17 cellular contexts compared by ENCODE assay signal in genomic region chr7:40213291-40213690, GRCh38.
DNase-seq lines count a peak whose midpoint lies in the region; ATAC-seq, FAIRE-seq and TF ChIP-seq lines count a peak whose summit lies in the region.
"Had no signal": no experiment of that assay in that cellular context is flagged by ENCODE, and none has a peak within 500 bp of the region (broad histone marks: within the 10 kb centered on the region; RNA-seq: fewer than 3 reads in every experiment).

No MANE protein-coding gene starts in this region.

- CTCF ChIA-PET in K562 (lab: Yijun Ruan, JAX; ENCODE audit: low intra/inter-chr PET ratio) (no interaction called here), endothelial cell of umbilical vein (lab: Charles Lee) (no interaction called here)

- BruUV-seq in K562 (replicated peaks; lab: Mats Ljungman, UMichigan) (no TSS peak), endothelial cell of umbilical vein (replicated peaks; lab: Mats Ljungman, UMichigan) (no TSS peak)

- H3K27me3 Mint-ChIP-seq in GM23338 (ENCODE audit: insufficient read depth, low read depth, poor library complexity) = no peaks in the 10 kb centered on the region
- H3K27me3 Mint-ChIP-seq: CD4-positive, CD25-positive, alpha-beta regulatory T cell; CD8-positive, alpha-beta memory T cell had no signal

- intact Hi-C loops in K562 (cut with micrococcal nuclease) (no loop called here), endothelial cell of umbilical vein (cut with micrococcal nuclease) (no loop called here)

- H3K9ac ChIP-seq in K562 (ENCODE audit: insufficient read depth in 1 of 2, low read depth in 2 of 2, low read length in 2 of 2) = no peak overlapping the region
- no peak overlapping the region for H3K9ac ChIP-seq in endothelial cell of umbilical vein (replicated peaks; ENCODE audit: extremely low read depth, insufficient read depth, low read length)
- H3K9ac ChIP-seq in smooth muscle cell (ENCODE audit: low read depth) = no peak overlapping the region

- TF ChIP-seq POLR2A in K562 (conservative IDR thresholded peaks at IDR 0.05) (no peak), endothelial cell of umbilical vein (IDR thresholded peaks at IDR 0.05; ENCODE audit: low read depth, low read length) (no peak)

- H3K9me3 ChIP-seq in K562 (replicated peaks; ENCODE audit: control insufficient read depth, insufficient read depth, low read depth, low read length) = no peaks in the 10 kb centered on the region
- no peaks in the 10 kb centered on the region for H3K9me3 ChIP-seq in endothelial cell of umbilical vein (replicated peaks; ENCODE audit: control insufficient read depth, insufficient read depth, low read length)
- no peaks in the 10 kb centered on the region for H3K9me3 ChIP-seq in smooth muscle cell (replicated peaks; ENCODE audit: low read depth)
- H3K9me3 ChIP-seq: BE2C had no signal

- H3K9me1 ChIP-seq in K562 (ENCODE audit: control insufficient read depth, insufficient read depth, low read length) (no peaks in the 10 kb centered on the region), endothelial cell of umbilical vein (replicated peaks; ENCODE audit: control insufficient read depth, extremely low read depth, insufficient read depth, low read length) (no peaks in the 10 kb centered on the region)

- TF ChIP-seq CTCF in GM23338 (conservative IDR thresholded peaks at IDR 0.05; ENCODE audit: low read depth in 2 of 2) = no peak
- no peak for TF ChIP-seq CTCF in K562 (IDR thresholded peaks at IDR 0.05 in 2 of 3, conservative IDR thresholded peaks at IDR 0.05 in 1 of 3; ENCODE audit: insufficient read depth in 2 of 3, low read depth in 1 of 3, low read length in 3 of 3)
- TF ChIP-seq CTCF in endothelial cell of umbilical vein (IDR thresholded peaks at IDR 0.05; ENCODE audit: extremely low read depth in 1 of 2, insufficient read depth in 1 of 2, low read depth in 1 of 2, low read length in 2 of 2) = no peak
- no peak for TF ChIP-seq CTCF in smooth muscle cell (IDR thresholded peaks at IDR 0.05; ENCODE audit: borderline replicate concordance, insufficient read depth, poor library complexity, severe bottlenecking)

- dilution Hi-C loops in endothelial cell of umbilical vein (cut with MboI; ENCODE audit: extremely low pct_ligation_motif_present, low sequenced_read_pairs) = no loop called here

- H4K20me1 ChIP-seq in GM23338 (replicated peaks; ENCODE audit: insufficient read depth) = no peaks in the 10 kb centered on the region
- H4K20me1 ChIP-seq in K562 (replicated peaks; ENCODE audit: control insufficient read depth, insufficient read depth, low read length) = no peaks in the 10 kb centered on the region
- no peaks in the 10 kb centered on the region for H4K20me1 ChIP-seq in endothelial cell of umbilical vein (replicated peaks; ENCODE audit: control insufficient read depth, extremely low read depth, insufficient read depth, low read length)
- no peaks in the 10 kb centered on the region for H4K20me1 ChIP-seq in smooth muscle cell (ENCODE audit: low read depth)

- H3K4me3 ChIP-seq in GM23338 (no peak overlapping the region), K562 (no peak overlapping the region), endothelial cell of umbilical vein (replicated peaks in 1 of 3; ENCODE audit: insufficient read depth in 1 of 3, low read depth in 1 of 3, low read length in 3 of 3) (no peak overlapping the region), smooth muscle cell (no peak overlapping the region)

- H3K36me3 ChIP-seq in GM23338 (ENCODE audit: insufficient read depth) (no peaks in the 10 kb centered on the region), K562 (ENCODE audit: control insufficient read depth, insufficient read depth, low read length) (no peaks in the 10 kb centered on the region), endothelial cell of umbilical vein (ENCODE audit: control insufficient read depth in 2 of 2, extremely low read depth in 1 of 2, insufficient read depth in 2 of 2, low read length in 2 of 2) (no peaks in the 10 kb centered on the region), smooth muscle cell (ENCODE audit: low read depth) (peaks cover under 1% of the 10 kb centered on the region)
- H3K36me3 ChIP-seq: BE2C had no signal

- DNase-seq in GM23338 (ENCODE audit: low spot score) (no peak), K562 (ENCODE audit: extremely low read depth in 1 of 4, low spot score in 3 of 4) (no peak), endothelial cell of umbilical vein (ENCODE audit: low read depth, low spot score) (no peak), smooth muscle cell (lab: John Stamatoyannopoulos, UW; ENCODE audit: unreplicated experiment) (no peak), HT-29 (ENCODE audit: low spot score) (no peak), NCI-H82 (lab: John Stamatoyannopoulos, UW) (no peak), AG08396 (ENCODE audit: low spot score) (no peak)
- DNase-seq: BE2C; C1 segment of cervical spinal cord; CD4-positive, CD25-positive, alpha-beta regulatory T cell; CD8-positive, alpha-beta memory T cell; COR-L47; GOT3; H9; KG1 had no signal

- no peak for ATAC-seq in GM23338
- ATAC-seq in K562 = no peak

- H3F3A ChIP-seq in GM23338 (replicated peaks; ENCODE audit: low read depth) (no peaks in the 10 kb centered on the region), smooth muscle cell (ENCODE audit: low read depth) (no peaks in the 10 kb centered on the region)

- TF ChIP-seq RAD21 in K562 (CRISPR knock-in tag; conservative IDR thresholded peaks at IDR 0.05 in 1 of 2, IDR thresholded peaks at IDR 0.05 in 1 of 2) = no peak

- H3K4me1 Mint-ChIP-seq in GM23338 = no peaks in the 10 kb centered on the region
- H3K4me1 Mint-ChIP-seq: CD4-positive, CD25-positive, alpha-beta regulatory T cell; CD8-positive, alpha-beta memory T cell; H9 had no signal

- FAIRE-seq in K562 (lab: Jason Lieb, UNC) (no peak), endothelial cell of umbilical vein (lab: Jason Lieb, UNC) (peak; percentile 54)
- FAIRE-seq: D721Med, GM12891 had no signal

- no peaks in the 10 kb centered on the region for H3K27me3 ChIP-seq in GM23338 (ENCODE audit: insufficient read depth)
- H3K27me3 ChIP-seq in K562 (ENCODE audit: control insufficient read depth in 2 of 2, insufficient read depth in 2 of 2, low read length in 2 of 2) = no peaks in the 10 kb centered on the region
- no peaks in the 10 kb centered on the region for H3K27me3 ChIP-seq in endothelial cell of umbilical vein (ENCODE audit: control insufficient read depth in 2 of 2, insufficient read depth in 2 of 2, low read length in 2 of 2)
- H3K27me3 ChIP-seq in smooth muscle cell (ENCODE audit: low read depth) = no peaks in the 10 kb centered on the region
- H3K27me3 ChIP-seq: BE2C had no signal

- POLR2A ChIA-PET in K562 (lab: Yijun Ruan, JAX) (interaction anchor here (0.6 kb wide), 1 partner anchor 210 kb away, joined by 3 read pairs; no protein-coding TSS in a partner anchor), endothelial cell of umbilical vein (lab: Charles Lee) (no interaction called here)

- in situ Hi-C loops in K562 (cut with MboI) = no loop called here

- no peak overlapping the region for H2AFZ ChIP-seq in GM23338
- H2AFZ ChIP-seq in K562 (ENCODE audit: low read depth, low read length) = no peak overlapping the region
- H2AFZ ChIP-seq in endothelial cell of umbilical vein (ENCODE audit: low read depth, low read length) = no peak overlapping the region
- no peak overlapping the region for H2AFZ ChIP-seq in smooth muscle cell (ENCODE audit: low read depth)

- TF ChIP-seq EP300 in K562 (IDR thresholded peaks at IDR 0.05; ENCODE audit: low read length) = no peak

- H3K4me1 ChIP-seq in GM23338 (ENCODE audit: insufficient read depth) (no peaks in the 10 kb centered on the region), K562 (replicated peaks in 1 of 2; ENCODE audit: control insufficient read depth in 2 of 2, insufficient read depth in 2 of 2, low read length in 2 of 2) (no peaks in the 10 kb centered on the region; a peak in 1 of 5 replicates), endothelial cell of umbilical vein (ENCODE audit: control insufficient read depth, extremely low read depth, insufficient read depth, low read length) (no peaks in the 10 kb centered on the region), smooth muscle cell (ENCODE audit: low read depth) (no peaks in the 10 kb centered on the region)
- H3K4me1 ChIP-seq: BE2C had no signal

- H3K4me2 ChIP-seq in GM23338 (no peak overlapping the region), K562 (ENCODE audit: insufficient read depth, low read length) (no peak overlapping the region), endothelial cell of umbilical vein (ENCODE audit: insufficient read depth, low read length) (no peak overlapping the region), smooth muscle cell (no peak overlapping the region)

- H3K79me2 ChIP-seq in GM23338 (replicated peaks; ENCODE audit: insufficient read depth) = no peaks in the 10 kb centered on the region
- H3K79me2 ChIP-seq in K562 (ENCODE audit: control insufficient read depth, insufficient read depth, low read length) = no peaks in the 10 kb centered on the region
- no peaks in the 10 kb centered on the region for H3K79me2 ChIP-seq in endothelial cell of umbilical vein (ENCODE audit: control insufficient read depth, insufficient read depth, low read length)
- H3K79me2 ChIP-seq in smooth muscle cell (ENCODE audit: low read depth) = no peaks in the 10 kb centered on the region

- H3K27ac ChIP-seq in GM23338 (ENCODE audit: low read depth) (no peak overlapping the region), K562 (ENCODE audit: extremely low read depth, low read depth, low read length) (no peak overlapping the region), endothelial cell of umbilical vein (ENCODE audit: insufficient read depth, low read depth, low read length) (no peak overlapping the region), smooth muscle cell (ENCODE audit: low read depth) (peak overlapping the region; percentile 66)

- 4% methylated on average over 2 of the region's 2 CpGs for WGBS in K562 (ENCODE audit: insufficient coverage, low coverage, missing lambda C conversion rate)
- 81% methylated on average over 2 of the region's 2 CpGs for WGBS in smooth muscle cell (ENCODE audit: low lambda C conversion rate)

- H3K9me2 ChIP-seq in GM23338 (ENCODE audit: insufficient read depth) = no peaks in the 10 kb centered on the region

- peaks cover 12% of the 10 kb centered on the region; the same call in 2 of the 3 replicates for H3K36me3 Mint-ChIP-seq in GM23338 (ENCODE audit: low read depth)
- H3K36me3 Mint-ChIP-seq: CD8-positive, alpha-beta memory T cell had no signal

- H3K4me3 Mint-ChIP-seq in GM23338 = no peak overlapping the region
- H3K4me3 Mint-ChIP-seq: CD4-positive, CD25-positive, alpha-beta regulatory T cell; CD8-positive, alpha-beta memory T cell; H9 had no signal

- H3K9me3 Mint-ChIP-seq in GM23338 = 0 out of 3 replicates have a peak, but pooled peaks cover under 1% of the 10 kb centered on the region
- H3K9me3 Mint-ChIP-seq: CD4-positive, CD25-positive, alpha-beta regulatory T cell; CD8-positive, alpha-beta memory T cell had no signal

- H3K27ac Mint-ChIP-seq in GM23338 = no peak overlapping the region
- H3K27ac Mint-ChIP-seq: CD4-positive, CD25-positive, alpha-beta regulatory T cell; CD8-positive, alpha-beta memory T cell; H9 had no signal

TF ChIP-seq in GM23338, 12 proteins besides CTCF, POLR2A, EP300 and RAD21 (continues in another document):
- TF ChIP-seq CREB1 (CRISPR knock-in tag; IDR thresholded peaks at IDR 0.05; ENCODE audit: low read depth) = 0 out of 2 replicates have a peak, but pooled peaks have one; percentile 10

TF ChIP-seq in endothelial cell of umbilical vein, 7 proteins besides CTCF, POLR2A, EP300 and RAD21 (continues in another document):
- TF ChIP-seq POLR2AphosphoS5 (IDR thresholded peaks at IDR 0.05; ENCODE audit: insufficient read depth, low read depth, low read length) (no peak), MYC (IDR thresholded peaks at IDR 0.05; ENCODE audit: low read depth, low read length) (no peak)
